8 cellular contexts compared by ENCODE assay signal in genomic region chr14:64717870-64718269, GRCh38. TPM values are rescaled to one million over a fixed set of nuclear protein-coding genes. Genes with fewer than 3 reads are reported as not detected.
DNase-seq lines count a peak whose midpoint lies in the region; ATAC-seq and TF ChIP-seq lines count a peak whose summit lies in the region.

No MANE protein-coding gene starts in this region.

- peaks cover 51% of the 10 kb centered on the region for H3K36me3 Mint-ChIP-seq in nephron progenitor cell (ENCODE audit: low read depth)
- peaks cover 1% of the 10 kb centered on the region for H3K36me3 Mint-ChIP-seq in activated naive CD8-positive, alpha-beta T cell treated with anti-CD3 and anti-CD28 coated beads, Interleukin-2, amount 50 U/mL, for 24 hours (ENCODE audit: low read depth)

- peak overlapping the region; percentile 92 to 98 for H3K27ac ChIP-seq in esophagus (ENCODE audit: low read depth in 2 of 2, low read length in 1 of 2)

- 14 to 26% methylated on average over 6 of the region's 6 CpGs for WGBS in esophagus, 2 donors

- ATAC-seq in activated naive CD8-positive, alpha-beta T cell treated with anti-CD3 and anti-CD28 coated beads, Interleukin-2, amount 50 U/mL, for 24 hours, result no peak

- H3K27me3 Mint-ChIP-seq in nephron progenitor cell (ENCODE audit: low read depth, poor library complexity), result peaks cover 13% of the 10 kb centered on the region
- peaks cover 2% of the 10 kb centered on the region for H3K27me3 Mint-ChIP-seq in activated naive CD8-positive, alpha-beta T cell treated with anti-CD3 and anti-CD28 coated beads, Interleukin-2, amount 50 U/mL, for 24 hours

- H3K4me1 Mint-ChIP-seq in nephron progenitor cell, result peaks cover 82% of the 10 kb centered on the region
- H3K4me1 Mint-ChIP-seq in activated naive CD8-positive, alpha-beta T cell treated with anti-CD3 and anti-CD28 coated beads, Interleukin-2, amount 50 U/mL, for 24 hours, result peaks cover 37% of the 10 kb centered on the region

- DNase-seq in BE2C, result peak; percentile 58
- peak; percentile 39 for DNase-seq in NCI-H510A treated with DMSO at 0.1 percent for 48 hours (lab: John Stamatoyannopoulos, UW)
- no peak for DNase-seq in nephron progenitor cell
- DNase-seq in GM10266 (ENCODE audit: extremely low spot score), result no peak
- DNase-seq in activated naive CD8-positive, alpha-beta T cell treated with anti-CD3 and anti-CD28 coated beads, Interleukin-2, amount 50 U/mL, for 24 hours, result no peak
- DNase-seq in NCI-H524 treated with DMSO at 0.1 percent for 48 hours (lab: John Stamatoyannopoulos, UW), result no peak
- no peak for DNase-seq in AML-193 (lab: John Stamatoyannopoulos, UW)

- H3K27me3 ChIP-seq in BE2C (no peaks in the 10 kb centered on the region), esophagus (ENCODE audit: control insufficient read depth in 1 of 2, insufficient read depth in 2 of 2, low read length in 2 of 2) (no peaks in the 10 kb centered on the region)

- H3K9me3 Mint-ChIP-seq in nephron progenitor cell, result peaks cover 23% of the 10 kb centered on the region
- peaks cover 13% of the 10 kb centered on the region for H3K9me3 Mint-ChIP-seq in activated naive CD8-positive, alpha-beta T cell treated with anti-CD3 and anti-CD28 coated beads, Interleukin-2, amount 50 U/mL, for 24 hours

- H3K36me3 ChIP-seq in BE2C (peaks cover 3% of the 10 kb centered on the region), esophagus (ENCODE audit: control insufficient read depth in 2 of 2, insufficient read depth in 2 of 2, low read length in 1 of 2) (no peaks in the 10 kb centered on the region)

- no peak overlapping the region for H3K4me3 ChIP-seq in BE2C (ENCODE audit: low read depth, low read length)
- H3K4me3 ChIP-seq in esophagus (ENCODE audit: low read depth in 1 of 2, low read length in 2 of 2), result no peak overlapping the region

- H3K4me1 ChIP-seq in BE2C (peaks cover 14% of the 10 kb centered on the region), esophagus (ENCODE audit: control insufficient read depth in 2 of 2, insufficient read depth in 2 of 2, low read length in 1 of 2) (peaks cover 13 to 47% of the 10 kb centered on the region in 2 donors)

- TF ChIP-seq CTCF in BE2C (IDR thresholded peaks at IDR 0.05; ENCODE audit: low read depth, low read length), result no peak
- TF ChIP-seq CTCF in nephron progenitor cell (IDR thresholded peaks at IDR 0.05), result no peak
- no peak for TF ChIP-seq CTCF in GM10266 (IDR thresholded peaks at IDR 0.05; ENCODE audit: control insufficient read depth, insufficient read depth, low read depth, missing control alignments)

- 0 out of 2 replicates have a peak, but pooled peaks cover 2% of the 10 kb centered on the region for H3K9me3 ChIP-seq in BE2C
- H3K9me3 ChIP-seq in esophagus (ENCODE audit: control insufficient read depth in 2 of 2, insufficient read depth in 1 of 2, low read depth in 1 of 2, low read length in 1 of 2), result no peaks in the 10 kb centered on the region

- peak overlapping the region; percentile 78 for H3K4me3 Mint-ChIP-seq in nephron progenitor cell
- H3K4me3 Mint-ChIP-seq in activated naive CD8-positive, alpha-beta T cell treated with anti-CD3 and anti-CD28 coated beads, Interleukin-2, amount 50 U/mL, for 24 hours, result no peak overlapping the region

- H3K27ac Mint-ChIP-seq in nephron progenitor cell, result no peak overlapping the region
- H3K27ac Mint-ChIP-seq in activated naive CD8-positive, alpha-beta T cell treated with anti-CD3 and anti-CD28 coated beads, Interleukin-2, amount 50 U/mL, for 24 hours, result no peak overlapping the region

RNA-seq across cellular contexts. Expression of gene PLEKHG3, which starts 13.6 kb away (rescaled TPM):
- polyA plus RNA-seq in BE2C (2012; ENCODE audit: insufficient read depth, insufficient read length, low read depth), result 54.2 TPM
- 10 to 100 TPM; 23.1 to 27.1 TPM for polyA plus RNA-seq in esophagus

Comparison
In these comparisons a context has a peak if more than half of its experiments do, and no peak if none do; other contexts are left out.
1. DNase-seq: peak in BE2C (single experiment) and NCI-H510A treated with DMSO at 0.1 percent for 48 hours (single experiment); none in nephron progenitor cell (single experiment), GM10266 (single experiment), activated naive CD8-positive, alpha-beta T cell treated with anti-CD3 and anti-CD28 coated beads, Interleukin-2, amount 50 U/mL, for 24 hours (single experiment), NCI-H524 treated with DMSO at 0.1 percent for 48 hours (single experiment) and AML-193 (0 of 2).